ENCODE assay signal across 13 cellular contexts in the genomic region with DNA sequence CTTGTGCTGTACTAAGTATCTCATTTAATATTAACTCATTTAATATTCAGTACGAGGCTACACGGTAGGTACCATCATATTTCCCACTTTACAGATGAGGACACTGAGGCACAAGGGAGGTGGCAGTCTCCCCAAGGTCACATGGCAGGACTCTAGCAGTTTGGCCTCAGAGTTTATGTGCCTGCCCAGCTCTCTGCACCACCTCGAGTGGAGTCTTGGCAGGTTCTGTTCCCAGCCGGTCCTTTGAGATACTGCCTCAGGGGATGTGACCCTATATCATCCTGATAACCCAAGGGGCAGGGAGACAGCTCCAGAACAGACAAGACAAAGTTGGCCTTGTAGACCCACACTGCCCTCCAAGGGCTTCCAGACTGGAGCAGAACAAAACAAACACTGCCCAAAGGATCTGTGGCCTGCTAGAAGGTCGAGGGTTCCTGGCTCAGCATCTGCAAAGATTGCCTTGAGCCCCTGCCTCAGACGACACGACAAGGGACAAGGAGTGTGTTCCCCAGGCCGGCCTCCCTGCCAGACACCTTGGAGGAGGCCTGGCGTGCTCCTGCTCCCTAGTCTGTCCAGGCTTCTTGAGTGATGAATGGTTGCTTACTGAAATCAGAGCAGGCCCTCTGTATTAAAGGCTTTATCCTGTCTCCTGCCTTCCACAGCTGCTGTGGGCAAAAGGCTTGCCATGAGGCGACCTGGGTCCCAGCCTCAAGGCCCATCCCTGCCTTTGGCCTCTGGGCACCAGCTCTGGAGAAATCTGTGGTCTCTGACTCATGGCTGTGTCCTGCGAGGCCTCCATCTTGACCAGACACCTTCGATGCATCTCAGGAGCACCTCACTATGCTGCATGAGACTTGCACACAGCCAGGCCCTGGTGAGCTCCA. TPM values are rescaled to one million over a fixed set of nuclear protein-coding genes. Genes with fewer than 3 reads are reported as not detected.
DNase-seq lines count a peak whose midpoint lies in the region; ATAC-seq, FAIRE-seq and TF ChIP-seq lines count a peak whose summit lies in the region.
"Had no signal": no experiment of that assay in that cellular context is flagged by ENCODE, and none has a peak within 500 bp of the region (broad histone marks: within the 10 kb centered on the region; RNA-seq: fewer than 3 reads in every experiment).

No MANE protein-coding gene starts in this region.

- no peaks in the 10 kb centered on the region for H3K36me3 ChIP-seq in breast epithelium
- H3K36me3 ChIP-seq in transverse colon = no peaks in the 10 kb centered on the region
- no peaks in the 10 kb centered on the region for H3K36me3 ChIP-seq in stomach
- H3K36me3 ChIP-seq: upper lobe of left lung had no signal

- TF ChIP-seq CTCF in MCF 10A (IDR thresholded peaks at IDR 0.05; ENCODE audit: unreplicated experiment) (no peak), breast epithelium (IDR thresholded peaks at IDR 0.05) (no peak), transverse colon (IDR thresholded peaks at IDR 0.05) (no peak), D721Med (IDR thresholded peaks at IDR 0.05; ENCODE audit: insufficient read depth, missing control alignments) (no peak), stomach (IDR thresholded peaks at IDR 0.05) (no peak)

- peaks cover 11% of the 10 kb centered on the region for H3K4me1 Mint-ChIP-seq in MCF 10A (ENCODE audit: insufficient read depth, unreplicated experiment)
- H3K4me1 Mint-ChIP-seq in T-cell = peaks cover 3 to 10% (median 5%) of the 10 kb centered on the region in 3 donors

- CTCF ChIA-PET in MCF 10A (lab: Yijun Ruan, JAX) = interaction anchor here (0.6 to 1.3 kb wide), 3 partner anchors 13 to 66 kb away, joined by 5 read pairs; no protein-coding TSS in a partner anchor
- CTCF ChIA-PET in T-cell (lab: Charles Lee) = interaction anchor here in 1 of 2 donors (0.5 kb wide), 1 partner anchor 57 kb away, joined by 5 read pairs; no protein-coding TSS in a partner anchor

- WGBS in transverse colon (ENCODE audit: low coverage in 1 of 2), 2 donors = 78% methylated on average over 12 of the region's 12 CpGs; no CpG with 5 or more reads in 1 of the 2 donors
- WGBS in stomach, 5 donors = 75 to 84% (median 76%) methylated on average over 11 to 12 of the region's 12 CpGs

- ATAC-seq in T-cell (replicated peaks in 1 of 4) = no peak
- no peak for ATAC-seq in GM18498 (IDR thresholded peaks at IDR 0.05; ENCODE audit: unreplicated experiment)

- peak; percentile 52 for DNase-seq in MCF 10A (ENCODE audit: unreplicated experiment)
- DNase-seq in breast epithelium (ENCODE audit: low spot score in 2 of 2) = no peak
- DNase-seq in T-cell = no peak
- peak; percentile 56 for DNase-seq in kidney tubule cell (ENCODE audit: low spot score)
- DNase-seq in transverse colon = peak; percentile 5
- no peak for DNase-seq in D721Med (ENCODE audit: insufficient read length, low spot score)
- no peak for DNase-seq in stomach
- DNase-seq: DMS53, hippocampal formation, NCI-H510A, SIG-M5 had no signal

- intact Hi-C loops in MCF 10A (cut with micrococcal nuclease) (no loop called here), breast epithelium (cut with DNase I; ENCODE audit: low total_unique reads) (loop anchor here (5.0 kb wide), 1 partner anchor 54 kb away; no protein-coding TSS in a partner anchor), transverse colon (cut with DNase I; ENCODE audit: low total_unique reads) (loop anchor here (2.0 kb wide), 1 partner anchor 58 kb away; no protein-coding TSS in a partner anchor), stomach (cut with DNase I; ENCODE audit: low total_unique reads) (loop anchor here (5.0 kb wide), 1 partner anchor 59 kb away; no protein-coding TSS in a partner anchor)

- H3K27ac Mint-ChIP-seq in MCF 10A (ENCODE audit: low read depth, unreplicated experiment) (peak overlapping the region; percentile 31), T-cell (peak overlapping the region; percentile 55 to 81)

- BruUV-seq in MCF 10A (replicated peaks; lab: Mats Ljungman, UMichigan) = no TSS peak

- H3K4me3 Mint-ChIP-seq in MCF 10A (ENCODE audit: unreplicated experiment) (no peak overlapping the region), T-cell (no peak overlapping the region)

- TF ChIP-seq POLR2A in breast epithelium (IDR thresholded peaks at IDR 0.05) (no peak), transverse colon (IDR thresholded peaks at IDR 0.05) (no peak), stomach (IDR thresholded peaks at IDR 0.05) (no peak)

- no peaks in the 10 kb centered on the region for H3K36me3 Mint-ChIP-seq in MCF 10A (ENCODE audit: insufficient read depth, unreplicated experiment)
- H3K36me3 Mint-ChIP-seq in T-cell = no peaks in the 10 kb centered on the region

- peaks cover 12% of the 10 kb centered on the region for H3K9me3 Mint-ChIP-seq in MCF 10A (ENCODE audit: unreplicated experiment)
- H3K9me3 Mint-ChIP-seq in T-cell = peaks cover 0 to 8% (median 0%) of the 10 kb centered on the region in 3 donors

- H3K9me3 ChIP-seq in breast epithelium (no peaks in the 10 kb centered on the region), transverse colon (no peaks in the 10 kb centered on the region), stomach (no peaks in the 10 kb centered on the region)
- H3K9me3 ChIP-seq: upper lobe of left lung had no signal

- H3K27ac ChIP-seq in breast epithelium (peak overlapping the region in 1 of 2 donors; percentile 9), transverse colon (no peak overlapping the region), stomach (peak overlapping the region in 1 of 5 donors; percentile 98)
- H3K27ac ChIP-seq: upper lobe of left lung had no signal

- no peaks in the 10 kb centered on the region for H3K27me3 Mint-ChIP-seq in MCF 10A (ENCODE audit: insufficient read depth, unreplicated experiment)
- H3K27me3 Mint-ChIP-seq in T-cell = no peaks in the 10 kb centered on the region

- H3K27me3 ChIP-seq in breast epithelium = no peaks in the 10 kb centered on the region
- H3K27me3 ChIP-seq in transverse colon = no peaks in the 10 kb centered on the region
- H3K27me3 ChIP-seq in stomach = no peaks in the 10 kb centered on the region
- H3K27me3 ChIP-seq: upper lobe of left lung had no signal

- no peak for FAIRE-seq in D721Med (lab: Jason Lieb, UNC)

- no peak for TF ChIP-seq EP300 in transverse colon (IDR thresholded peaks at IDR 0.05; ENCODE audit: low read depth)
- TF ChIP-seq EP300 in stomach (IDR thresholded peaks at IDR 0.05) = no peak

- POLR2A ChIA-PET in MCF 10A (lab: Yijun Ruan, JAX) = interaction anchor here (0.7 kb wide), 1 partner anchor 339 kb away, joined by 3 read pairs; no protein-coding TSS in a partner anchor
- POLR2A ChIA-PET in T-cell (lab: Charles Lee) = no interaction called here

- peaks cover under 1 to 13% of the 10 kb centered on the region in 2 donors for H3K4me1 ChIP-seq in breast epithelium
- H3K4me1 ChIP-seq in transverse colon = peaks cover 10 to 29% (median 21%) of the 10 kb centered on the region in 4 donors
- H3K4me1 ChIP-seq in stomach = peaks cover 24 to 37% (median 34%) of the 10 kb centered on the region in 4 donors

- H3K4me3 ChIP-seq in breast epithelium (no peak overlapping the region), transverse colon (no peak overlapping the region), stomach (no peak overlapping the region)
- H3K4me3 ChIP-seq: upper lobe of left lung had no signal

- in situ Hi-C loops in transverse colon (cut with MboI; ENCODE audit: low pct_ligation_motif_present in 1 of 4, low pct_unique_long_range_greater_than_20kb in 1 of 4, low sequenced_read_pairs in 3 of 4) = loop anchor here in 3 of 4 donors (5.0 to 25.0 kb wide), 3 partner anchors 59 to 244 kb away; a partner anchor contains a TSS

RNA-seq across cellular contexts. Expression of a gene that starts 3.9 kb away (rescaled TPM):
- 10.0 and 13.0 TPM in 2 replicates for total RNA-seq in MCF 10A (2022)
- total RNA-seq in breast epithelium = 10 to 100 TPM; 10.7 to 15.5 (median 13.4) TPM
- 10 to 100 TPM; 11.5 to 15.3 (median 13.6) TPM for total RNA-seq in T-cell
- 100 to 1,000 TPM in 1 of 4 donors, 10 to 100 TPM in 3; 45.9 to 129 (median 61.2) TPM for total RNA-seq in transverse colon
- 100 to 1,000 TPM in 1 of 5 donors, 10 to 100 TPM in 3, 1 to 10 TPM in 1; 8.5 to 167 (median 22.9) TPM for total RNA-seq in stomach
- polyA plus RNA-seq in stomach = 10 to 100 TPM; 14.2 to 24.4 (median 22.7) TPM

Comparison
In these comparisons a context has a peak if more than half of its experiments do, and no peak if none do; other contexts are left out.
1. DNase-seq: peak in MCF 10A (single experiment), kidney tubule cell (single experiment) and transverse colon (single experiment); none in breast epithelium (0 of 2), T-cell (0 of 34), D721Med (single experiment) and stomach (single experiment).